ENCODE assay signal across 1 cellular context in genomic region chr20:38748097-38748862, GRCh38.
TF ChIP-seq lines count a peak whose summit lies in the region.

TSS of gene ACTR5 (plus strand) at chr20:38748460. CDS start at chr20:38748479, 19 bp downstream.

TF ChIP-seq in HepG2, 621 proteins besides CTCF, POLR2A, EP300 and RAD21 (continued from another document and continues in another):
- TF ChIP-seq, protein P1, sequence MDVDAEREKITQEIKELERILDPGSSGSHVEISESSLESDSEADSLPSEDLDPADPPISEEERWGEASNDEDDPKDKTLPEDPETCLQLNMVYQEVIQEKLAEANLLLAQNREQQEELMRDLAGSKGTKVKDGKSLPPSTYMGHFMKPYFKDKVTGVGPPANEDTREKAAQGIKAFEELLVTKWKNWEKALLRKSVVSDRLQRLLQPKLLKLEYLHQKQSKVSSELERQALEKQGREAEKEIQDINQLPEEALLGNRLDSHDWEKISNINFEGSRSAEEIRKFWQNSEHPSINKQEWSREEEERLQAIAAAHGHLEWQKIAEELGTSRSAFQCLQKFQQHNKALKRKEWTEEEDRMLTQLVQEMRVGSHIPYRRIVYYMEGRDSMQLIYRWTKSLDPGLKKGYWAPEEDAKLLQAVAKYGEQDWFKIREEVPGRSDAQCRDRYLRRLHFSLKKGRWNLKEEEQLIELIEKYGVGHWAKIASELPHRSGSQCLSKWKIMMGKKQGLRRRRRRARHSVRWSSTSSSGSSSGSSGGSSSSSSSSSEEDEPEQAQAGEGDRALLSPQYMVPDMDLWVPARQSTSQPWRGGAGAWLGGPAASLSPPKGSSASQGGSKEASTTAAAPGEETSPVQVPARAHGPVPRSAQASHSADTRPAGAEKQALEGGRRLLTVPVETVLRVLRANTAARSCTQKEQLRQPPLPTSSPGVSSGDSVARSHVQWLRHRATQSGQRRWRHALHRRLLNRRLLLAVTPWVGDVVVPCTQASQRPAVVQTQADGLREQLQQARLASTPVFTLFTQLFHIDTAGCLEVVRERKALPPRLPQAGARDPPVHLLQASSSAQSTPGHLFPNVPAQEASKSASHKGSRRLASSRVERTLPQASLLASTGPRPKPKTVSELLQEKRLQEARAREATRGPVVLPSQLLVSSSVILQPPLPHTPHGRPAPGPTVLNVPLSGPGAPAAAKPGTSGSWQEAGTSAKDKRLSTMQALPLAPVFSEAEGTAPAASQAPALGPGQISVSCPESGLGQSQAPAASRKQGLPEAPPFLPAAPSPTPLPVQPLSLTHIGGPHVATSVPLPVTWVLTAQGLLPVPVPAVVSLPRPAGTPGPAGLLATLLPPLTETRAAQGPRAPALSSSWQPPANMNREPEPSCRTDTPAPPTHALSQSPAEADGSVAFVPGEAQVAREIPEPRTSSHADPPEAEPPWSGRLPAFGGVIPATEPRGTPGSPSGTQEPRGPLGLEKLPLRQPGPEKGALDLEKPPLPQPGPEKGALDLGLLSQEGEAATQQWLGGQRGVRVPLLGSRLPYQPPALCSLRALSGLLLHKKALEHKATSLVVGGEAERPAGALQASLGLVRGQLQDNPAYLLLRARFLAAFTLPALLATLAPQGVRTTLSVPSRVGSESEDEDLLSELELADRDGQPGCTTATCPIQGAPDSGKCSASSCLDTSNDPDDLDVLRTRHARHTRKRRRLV (CRISPR knock-in tag; IDR thresholded peaks at IDR 0.05): no peak; the same call in 1 of the 2 replicates
- TF ChIP-seq ISL2 (CRISPR knock-in tag; IDR thresholded peaks at IDR 0.05) (peak; percentile 58; the same call in 1 of the 2 replicates), ZNF253 (CRISPR knock-in tag; IDR thresholded peaks at IDR 0.05; ENCODE audit: borderline replicate concordance) (peak; percentile 97), ZNF136 (CRISPR knock-in tag; IDR thresholded peaks at IDR 0.05; ENCODE audit: low read depth) (no peak; the same call in 1 of the 2 replicates), MBD4 (IDR thresholded peaks at IDR 0.05; ENCODE audit: borderline replicate concordance, low read length) (no peak), ZNF670 (CRISPR knock-in tag; IDR thresholded peaks at IDR 0.05; ENCODE audit: borderline replicate concordance) (peak; percentile 0; the same call in 1 of the 2 replicates), MATR3 (CRISPR knock-in tag; IDR thresholded peaks at IDR 0.05) (peak; percentile 97), ZNF138 (CRISPR knock-in tag; IDR thresholded peaks at IDR 0.05; ENCODE audit: low read depth) (no peak; the same call in 1 of the 2 replicates), BRD4 (CRISPR knock-in tag; IDR thresholded peaks at IDR 0.05) (peak; percentile 99), ZNF430 (CRISPR knock-in tag; IDR thresholded peaks at IDR 0.05) (peak; percentile 94), NFATC3 (CRISPR knock-in tag; IDR thresholded peaks at IDR 0.05) (peak; percentile 63; the same call in 1 of the 2 replicates), PAF1 (CRISPR knock-in tag; IDR thresholded peaks at IDR 0.05) (no peak), ZSCAN22 (CRISPR knock-in tag; IDR thresholded peaks at IDR 0.05) (no peak), ZMAT3 (CRISPR knock-in tag; conservative IDR thresholded peaks at IDR 0.05) (peak; percentile 91), POLR2AphosphoS2 (IDR thresholded peaks at IDR 0.05; ENCODE audit: low read depth, low read length) (no peak), SKI (IDR thresholded peaks at IDR 0.05; ENCODE audit: partially characterized antibody) (peak; percentile 68), SMARCE1 (IDR thresholded peaks at IDR 0.05; ENCODE audit: borderline replicate concordance) (no peak), HOXA5 (CRISPR knock-in tag; IDR thresholded peaks at IDR 0.05) (no peak; the same call in 1 of the 2 replicates), THAP11 (CRISPR knock-in tag; IDR thresholded peaks at IDR 0.05) (peak; percentile 83), ZNF746 (CRISPR knock-in tag; IDR thresholded peaks at IDR 0.05) (peak; percentile 50; the same call in 1 of the 2 replicates), ZSCAN25 (CRISPR knock-in tag; IDR thresholded peaks at IDR 0.05) (peak; percentile 87), HOMEZ (CRISPR knock-in tag; IDR thresholded peaks at IDR 0.05; ENCODE audit: low read depth) (no peak), ZSCAN31 (CRISPR knock-in tag; IDR thresholded peaks at IDR 0.05; ENCODE audit: low read depth) (peak; percentile 85), SIN3A (IDR thresholded peaks at IDR 0.05; ENCODE audit: borderline replicate concordance, low read depth, low read length) (peak; percentile 95; the same call in 1 of the 2 replicates), ZEB1 (IDR thresholded peaks at IDR 0.05; ENCODE audit: insufficient replicate concordance, low read depth) (no peak), TSC22D2 (CRISPR knock-in tag; IDR thresholded peaks at IDR 0.05; ENCODE audit: borderline replicate concordance) (peak; percentile 94; the same call in 1 of the 2 replicates), SNAI1 (CRISPR knock-in tag; IDR thresholded peaks at IDR 0.05; ENCODE audit: borderline replicate concordance) (peak; percentile 60; the same call in 1 of the 2 replicates), HNRNPUL1 (IDR thresholded peaks at IDR 0.05; ENCODE audit: low read depth, low read length) (no peak; the same call in 1 of the 2 replicates), HIVEP1 (CRISPR knock-in tag; IDR thresholded peaks at IDR 0.05) (peak; percentile 60; the same call in 1 of the 2 replicates), BHLHE40 (IDR thresholded peaks at IDR 0.05; ENCODE audit: low read length) (peak; percentile 73), ZFP41 (CRISPR knock-in tag; IDR thresholded peaks at IDR 0.05; ENCODE audit: borderline replicate concordance) (peak; percentile 89), ZNF20 (CRISPR knock-in tag; IDR thresholded peaks at IDR 0.05) (peak; percentile 72; the same call in 1 of the 2 replicates), SATB2 (CRISPR knock-in tag; IDR thresholded peaks at IDR 0.05) (0 out of 2 replicates have a peak, but pooled peaks have one; percentile 27)
- TF ChIP-seq, protein P2, sequence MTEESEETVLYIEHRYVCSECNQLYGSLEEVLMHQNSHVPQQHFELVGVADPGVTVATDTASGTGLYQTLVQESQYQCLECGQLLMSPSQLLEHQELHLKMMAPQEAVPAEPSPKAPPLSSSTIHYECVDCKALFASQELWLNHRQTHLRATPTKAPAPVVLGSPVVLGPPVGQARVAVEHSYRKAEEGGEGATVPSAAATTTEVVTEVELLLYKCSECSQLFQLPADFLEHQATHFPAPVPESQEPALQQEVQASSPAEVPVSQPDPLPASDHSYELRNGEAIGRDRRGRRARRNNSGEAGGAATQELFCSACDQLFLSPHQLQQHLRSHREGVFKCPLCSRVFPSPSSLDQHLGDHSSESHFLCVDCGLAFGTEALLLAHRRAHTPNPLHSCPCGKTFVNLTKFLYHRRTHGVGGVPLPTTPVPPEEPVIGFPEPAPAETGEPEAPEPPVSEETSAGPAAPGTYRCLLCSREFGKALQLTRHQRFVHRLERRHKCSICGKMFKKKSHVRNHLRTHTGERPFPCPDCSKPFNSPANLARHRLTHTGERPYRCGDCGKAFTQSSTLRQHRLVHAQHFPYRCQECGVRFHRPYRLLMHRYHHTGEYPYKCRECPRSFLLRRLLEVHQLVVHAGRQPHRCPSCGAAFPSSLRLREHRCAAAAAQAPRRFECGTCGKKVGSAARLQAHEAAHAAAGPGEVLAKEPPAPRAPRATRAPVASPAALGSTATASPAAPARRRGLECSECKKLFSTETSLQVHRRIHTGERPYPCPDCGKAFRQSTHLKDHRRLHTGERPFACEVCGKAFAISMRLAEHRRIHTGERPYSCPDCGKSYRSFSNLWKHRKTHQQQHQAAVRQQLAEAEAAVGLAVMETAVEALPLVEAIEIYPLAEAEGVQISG (CRISPR knock-in tag; IDR thresholded peaks at IDR 0.05): peak; percentile 93
- TF ChIP-seq, protein P3, sequence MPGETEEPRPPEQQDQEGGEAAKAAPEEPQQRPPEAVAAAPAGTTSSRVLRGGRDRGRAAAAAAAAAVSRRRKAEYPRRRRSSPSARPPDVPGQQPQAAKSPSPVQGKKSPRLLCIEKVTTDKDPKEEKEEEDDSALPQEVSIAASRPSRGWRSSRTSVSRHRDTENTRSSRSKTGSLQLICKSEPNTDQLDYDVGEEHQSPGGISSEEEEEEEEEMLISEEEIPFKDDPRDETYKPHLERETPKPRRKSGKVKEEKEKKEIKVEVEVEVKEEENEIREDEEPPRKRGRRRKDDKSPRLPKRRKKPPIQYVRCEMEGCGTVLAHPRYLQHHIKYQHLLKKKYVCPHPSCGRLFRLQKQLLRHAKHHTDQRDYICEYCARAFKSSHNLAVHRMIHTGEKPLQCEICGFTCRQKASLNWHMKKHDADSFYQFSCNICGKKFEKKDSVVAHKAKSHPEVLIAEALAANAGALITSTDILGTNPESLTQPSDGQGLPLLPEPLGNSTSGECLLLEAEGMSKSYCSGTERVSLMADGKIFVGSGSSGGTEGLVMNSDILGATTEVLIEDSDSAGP (CRISPR knock-in tag; IDR thresholded peaks at IDR 0.05; ENCODE audit: borderline replicate concordance): peak; percentile 97
- TF ChIP-seq, protein P4, sequence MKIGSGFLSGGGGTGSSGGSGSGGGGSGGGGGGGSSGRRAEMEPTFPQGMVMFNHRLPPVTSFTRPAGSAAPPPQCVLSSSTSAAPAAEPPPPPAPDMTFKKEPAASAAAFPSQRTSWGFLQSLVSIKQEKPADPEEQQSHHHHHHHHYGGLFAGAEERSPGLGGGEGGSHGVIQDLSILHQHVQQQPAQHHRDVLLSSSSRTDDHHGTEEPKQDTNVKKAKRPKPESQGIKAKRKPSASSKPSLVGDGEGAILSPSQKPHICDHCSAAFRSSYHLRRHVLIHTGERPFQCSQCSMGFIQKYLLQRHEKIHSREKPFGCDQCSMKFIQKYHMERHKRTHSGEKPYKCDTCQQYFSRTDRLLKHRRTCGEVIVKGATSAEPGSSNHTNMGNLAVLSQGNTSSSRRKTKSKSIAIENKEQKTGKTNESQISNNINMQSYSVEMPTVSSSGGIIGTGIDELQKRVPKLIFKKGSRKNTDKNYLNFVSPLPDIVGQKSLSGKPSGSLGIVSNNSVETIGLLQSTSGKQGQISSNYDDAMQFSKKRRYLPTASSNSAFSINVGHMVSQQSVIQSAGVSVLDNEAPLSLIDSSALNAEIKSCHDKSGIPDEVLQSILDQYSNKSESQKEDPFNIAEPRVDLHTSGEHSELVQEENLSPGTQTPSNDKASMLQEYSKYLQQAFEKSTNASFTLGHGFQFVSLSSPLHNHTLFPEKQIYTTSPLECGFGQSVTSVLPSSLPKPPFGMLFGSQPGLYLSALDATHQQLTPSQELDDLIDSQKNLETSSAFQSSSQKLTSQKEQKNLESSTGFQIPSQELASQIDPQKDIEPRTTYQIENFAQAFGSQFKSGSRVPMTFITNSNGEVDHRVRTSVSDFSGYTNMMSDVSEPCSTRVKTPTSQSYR (CRISPR knock-in tag; IDR thresholded peaks at IDR 0.05; ENCODE audit: borderline replicate concordance): peak; percentile 77
- TF ChIP-seq, protein P5, sequence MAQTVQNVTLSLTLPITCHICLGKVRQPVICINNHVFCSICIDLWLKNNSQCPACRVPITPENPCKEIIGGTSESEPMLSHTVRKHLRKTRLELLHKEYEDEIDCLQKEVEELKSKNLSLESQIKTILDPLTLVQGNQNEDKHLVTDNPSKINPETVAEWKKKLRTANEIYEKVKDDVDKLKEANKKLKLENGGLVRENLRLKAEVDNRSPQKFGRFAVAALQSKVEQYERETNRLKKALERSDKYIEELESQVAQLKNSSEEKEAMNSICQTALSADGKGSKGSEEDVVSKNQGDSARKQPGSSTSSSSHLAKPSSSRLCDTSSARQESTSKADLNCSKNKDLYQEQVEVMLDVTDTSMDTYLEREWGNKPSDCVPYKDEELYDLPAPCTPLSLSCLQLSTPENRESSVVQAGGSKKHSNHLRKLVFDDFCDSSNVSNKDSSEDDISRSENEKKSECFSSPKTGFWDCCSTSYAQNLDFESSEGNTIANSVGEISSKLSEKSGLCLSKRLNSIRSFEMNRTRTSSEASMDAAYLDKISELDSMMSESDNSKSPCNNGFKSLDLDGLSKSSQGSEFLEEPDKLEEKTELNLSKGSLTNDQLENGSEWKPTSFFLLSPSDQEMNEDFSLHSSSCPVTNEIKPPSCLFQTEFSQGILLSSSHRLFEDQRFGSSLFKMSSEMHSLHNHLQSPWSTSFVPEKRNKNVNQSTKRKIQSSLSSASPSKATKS (CRISPR knock-in tag; IDR thresholded peaks at IDR 0.05): no peak; the same call in 1 of the 2 replicates
- TF ChIP-seq, protein P6, sequence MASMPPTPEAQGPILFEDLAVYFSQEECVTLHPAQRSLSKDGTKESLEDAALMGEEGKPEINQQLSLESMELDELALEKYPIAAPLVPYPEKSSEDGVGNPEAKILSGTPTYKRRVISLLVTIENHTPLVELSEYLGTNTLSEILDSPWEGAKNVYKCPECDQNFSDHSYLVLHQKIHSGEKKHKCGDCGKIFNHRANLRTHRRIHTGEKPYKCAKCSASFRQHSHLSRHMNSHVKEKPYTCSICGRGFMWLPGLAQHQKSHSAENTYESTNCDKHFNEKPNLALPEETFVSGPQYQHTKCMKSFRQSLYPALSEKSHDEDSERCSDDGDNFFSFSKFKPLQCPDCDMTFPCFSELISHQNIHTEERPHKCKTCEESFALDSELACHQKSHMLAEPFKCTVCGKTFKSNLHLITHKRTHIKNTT (CRISPR knock-in tag; IDR thresholded peaks at IDR 0.05): peak; percentile 94; the same call in 1 of the 2 replicates
- TF ChIP-seq, protein P7, sequence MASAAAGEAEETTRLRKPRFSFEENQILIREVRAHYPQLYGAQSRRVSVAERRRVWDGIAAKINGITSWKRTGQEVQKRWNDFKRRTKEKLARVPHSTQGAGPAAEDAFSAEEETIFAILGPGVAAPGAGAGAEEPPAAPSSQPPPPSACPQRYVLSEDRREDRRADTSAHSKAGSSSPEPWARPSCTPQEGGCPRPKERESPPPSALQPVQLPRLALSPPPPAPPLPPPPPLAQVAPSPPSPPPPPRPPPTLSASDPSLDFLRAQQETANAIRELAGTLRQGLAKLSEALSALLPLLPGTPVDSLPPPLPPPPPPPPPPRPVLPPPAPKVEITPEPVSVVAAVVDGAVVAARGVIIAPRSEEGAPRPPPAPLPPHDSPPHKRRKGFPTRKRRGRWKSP (CRISPR knock-in tag; IDR thresholded peaks at IDR 0.05): peak; percentile 96
